In the genomic region with DNA sequence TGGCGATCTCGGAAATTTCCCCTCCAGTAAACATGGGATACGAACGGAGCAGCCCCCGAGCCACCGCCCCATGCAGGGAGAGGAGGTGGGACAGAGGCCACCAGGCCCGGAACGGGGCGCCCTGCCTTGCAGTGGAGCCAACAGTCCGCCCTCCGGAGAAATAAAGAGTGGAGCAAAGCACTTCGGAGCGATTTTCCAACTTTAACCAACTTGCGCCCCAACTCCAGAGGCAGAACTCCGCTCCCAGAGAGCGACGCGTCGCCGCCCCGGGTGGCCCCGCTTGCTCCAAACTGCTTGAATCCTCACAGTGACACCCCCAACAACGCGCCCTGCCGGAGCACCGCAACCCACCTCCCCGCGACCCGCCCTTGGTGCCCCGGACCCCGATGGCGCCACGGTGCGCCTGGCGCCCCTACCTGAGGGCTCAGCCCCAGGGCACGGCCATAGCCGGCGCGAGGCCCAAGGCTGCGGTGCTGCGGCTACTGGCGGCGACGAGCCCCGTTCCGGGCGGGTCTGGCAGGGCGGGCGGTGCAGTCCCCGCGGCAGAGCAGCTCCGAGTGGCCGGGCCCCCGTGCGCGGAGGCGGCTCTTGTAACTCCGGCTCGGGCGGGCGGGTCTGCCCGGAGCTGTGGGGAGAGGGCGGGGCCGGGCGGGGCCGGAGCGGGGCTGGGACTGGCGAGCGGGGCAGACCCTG, we compare ENCODE assay signal across 7 cellular contexts. TPM values are rescaled to one million over a fixed set of nuclear protein-coding genes. Genes with fewer than 3 reads are reported as not detected.
DNase-seq lines count a peak whose midpoint lies in the region; ATAC-seq and TF ChIP-seq lines count a peak whose summit lies in the region.

A gene with protein sequence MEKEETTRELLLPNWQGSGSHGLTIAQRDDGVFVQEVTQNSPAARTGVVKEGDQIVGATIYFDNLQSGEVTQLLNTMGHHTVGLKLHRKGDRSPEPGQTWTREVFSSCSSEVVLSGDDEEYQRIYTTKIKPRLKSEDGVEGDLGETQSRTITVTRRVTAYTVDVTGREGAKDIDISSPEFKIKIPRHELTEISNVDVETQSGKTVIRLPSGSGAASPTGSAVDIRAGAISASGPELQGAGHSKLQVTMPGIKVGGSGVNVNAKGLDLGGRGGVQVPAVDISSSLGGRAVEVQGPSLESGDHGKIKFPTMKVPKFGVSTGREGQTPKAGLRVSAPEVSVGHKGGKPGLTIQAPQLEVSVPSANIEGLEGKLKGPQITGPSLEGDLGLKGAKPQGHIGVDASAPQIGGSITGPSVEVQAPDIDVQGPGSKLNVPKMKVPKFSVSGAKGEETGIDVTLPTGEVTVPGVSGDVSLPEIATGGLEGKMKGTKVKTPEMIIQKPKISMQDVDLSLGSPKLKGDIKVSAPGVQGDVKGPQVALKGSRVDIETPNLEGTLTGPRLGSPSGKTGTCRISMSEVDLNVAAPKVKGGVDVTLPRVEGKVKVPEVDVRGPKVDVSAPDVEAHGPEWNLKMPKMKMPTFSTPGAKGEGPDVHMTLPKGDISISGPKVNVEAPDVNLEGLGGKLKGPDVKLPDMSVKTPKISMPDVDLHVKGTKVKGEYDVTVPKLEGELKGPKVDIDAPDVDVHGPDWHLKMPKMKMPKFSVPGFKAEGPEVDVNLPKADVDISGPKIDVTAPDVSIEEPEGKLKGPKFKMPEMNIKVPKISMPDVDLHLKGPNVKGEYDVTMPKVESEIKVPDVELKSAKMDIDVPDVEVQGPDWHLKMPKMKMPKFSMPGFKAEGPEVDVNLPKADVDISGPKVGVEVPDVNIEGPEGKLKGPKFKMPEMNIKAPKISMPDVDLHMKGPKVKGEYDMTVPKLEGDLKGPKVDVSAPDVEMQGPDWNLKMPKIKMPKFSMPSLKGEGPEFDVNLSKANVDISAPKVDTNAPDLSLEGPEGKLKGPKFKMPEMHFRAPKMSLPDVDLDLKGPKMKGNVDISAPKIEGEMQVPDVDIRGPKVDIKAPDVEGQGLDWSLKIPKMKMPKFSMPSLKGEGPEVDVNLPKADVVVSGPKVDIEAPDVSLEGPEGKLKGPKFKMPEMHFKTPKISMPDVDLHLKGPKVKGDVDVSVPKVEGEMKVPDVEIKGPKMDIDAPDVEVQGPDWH (N-terminal part only) (minus strand): TSS at position 563 of the 693 bp plus-strand sequence. CDS start 10,708 bp downstream, outside the sequence.

- H4K91ac ChIP-seq in mesenchymal stem cell (ENCODE audit: low read length) = peak within 1 kb of the TSS; percentile 95

- peak within 1 kb of the TSS; percentile 92 for H2BK15ac ChIP-seq in mesenchymal stem cell (ENCODE audit: low read depth, poor library complexity, severe bottlenecking)

- peak within 1 kb of the TSS; percentile 93 to 99 for H3K18ac ChIP-seq in mesenchymal stem cell (ENCODE audit: low read depth in 1 of 2, low read length in 2 of 2)

- peaks cover 35% of the 10 kb centered on the region for H3K36me3 Mint-ChIP-seq in activated CD4-positive, alpha-beta memory T cell treated with anti-CD3 and anti-CD28 coated beads, Interleukin-2, amount 10 ng/mL, durations not matched to agents 7 days and 5 days (ENCODE audit: low read depth)

- H3K9ac ChIP-seq in endocrine pancreas (ENCODE audit: control insufficient read depth, insufficient read depth, low read length) (peak within 1 kb of the TSS; percentile 39), mesenchymal stem cell (ENCODE audit: low read length) (peak within 1 kb of the TSS; percentile 98), subcutaneous abdominal adipose tissue (ENCODE audit: low read length in 5 of 5) (peak within 1 kb of the TSS; percentile 87 to 99 (median 99))

- H3K27ac ChIP-seq in mesenchymal stem cell (ENCODE audit: low read length, poor library complexity, severe bottlenecking) (peak within 1 kb of the TSS; percentile 96), subcutaneous abdominal adipose tissue (ENCODE audit: low read depth, low read length) (peak within 1 kb of the TSS; percentile 100)

- CTCF ChIA-PET in activated CD4-positive, alpha-beta memory T cell treated with anti-CD3 and anti-CD28 coated beads, Interleukin-2, amount 10 ng/mL, durations not matched to agents 7 days and 5 days (lab: Charles Lee) = interaction anchor here (0.9 to 6.3 kb wide), 5 partner anchors 10 to 152 kb away, joined by 3 to 268 read pairs (median 11); no protein-coding TSS in a partner anchor

- POLR2A ChIA-PET in activated CD4-positive, alpha-beta memory T cell treated with anti-CD3 and anti-CD28 coated beads, Interleukin-2, amount 10 ng/mL, durations not matched to agents 7 days and 5 days (lab: Charles Lee) = interaction anchor here (0.7 to 11.2 kb wide), 10 partner anchors 10 to 309 kb away, joined by 3 to 364 read pairs (median 5); partner anchors contain the start of genes C11orf98, CSKMT, EEF1G and LBHD1

- H3K23ac ChIP-seq in mesenchymal stem cell (ENCODE audit: low read length in 2 of 2) = peak within 1 kb of the TSS; percentile 82 to 99

- H2BK120ac ChIP-seq in mesenchymal stem cell (ENCODE audit: low read depth, low read length) = peak within 1 kb of the TSS; percentile 86

- H2BK5ac ChIP-seq in mesenchymal stem cell (ENCODE audit: low read depth, low read length, poor library complexity, severe bottlenecking) = peak within 1 kb of the TSS; percentile 78

- peak within 1 kb of the TSS; percentile 91 to 93 for H3K4ac ChIP-seq in mesenchymal stem cell (ENCODE audit: low read depth in 1 of 2, low read length in 2 of 2)

- H3K4me1 ChIP-seq in endocrine pancreas (ENCODE audit: control insufficient read depth, insufficient read depth, low read length) = no peaks in the 10 kb centered on the region
- H3K4me1 ChIP-seq in mesenchymal stem cell (ENCODE audit: control insufficient read depth, insufficient read depth, low read depth, low read length) = peaks cover 26% of the 10 kb centered on the region
- H3K4me1 ChIP-seq in subcutaneous abdominal adipose tissue (ENCODE audit: control insufficient read depth in 5 of 5, insufficient read depth in 5 of 5, low read length in 5 of 5) = peaks cover 10 to 83% (median 58%) of the 10 kb centered on the region in 5 donors

- DNase-seq in NB4 (ENCODE audit: low read depth) (peak; percentile 90), mesenchymal stem cell (peak; percentile 75), NCI-H1694 (lab: John Stamatoyannopoulos, UW) (no peak)
- peak; percentile 80 for DNase-seq in activated CD4-positive, alpha-beta memory T cell treated with anti-CD3 and anti-CD28 coated beads, Interleukin-2, amount 10 ng/mL, durations not matched to agents 7 days and 5 days

- H3K4me1 Mint-ChIP-seq in activated CD4-positive, alpha-beta memory T cell treated with anti-CD3 and anti-CD28 coated beads, Interleukin-2, amount 10 ng/mL, durations not matched to agents 7 days and 5 days = peaks cover 64% of the 10 kb centered on the region

- peak within 1 kb of the TSS; percentile 93 for H3K27ac Mint-ChIP-seq in activated CD4-positive, alpha-beta memory T cell treated with anti-CD3 and anti-CD28 coated beads, Interleukin-2, amount 10 ng/mL, durations not matched to agents 7 days and 5 days

- no peaks in the 10 kb centered on the region for H3K9me3 Mint-ChIP-seq in activated CD4-positive, alpha-beta memory T cell treated with anti-CD3 and anti-CD28 coated beads, Interleukin-2, amount 10 ng/mL, durations not matched to agents 7 days and 5 days

- H2AFZ ChIP-seq in mesenchymal stem cell (ENCODE audit: low read depth, low read length) = no peak within 1 kb of the TSS

- H3K4me2 ChIP-seq in mesenchymal stem cell (ENCODE audit: low read length, poor library complexity, severe bottlenecking) = peak within 1 kb of the TSS; percentile 71

- no peaks in the 10 kb centered on the region for H3K36me3 ChIP-seq in endocrine pancreas (ENCODE audit: control insufficient read depth, insufficient read depth, low read length)
- H3K36me3 ChIP-seq in mesenchymal stem cell (ENCODE audit: control insufficient read depth in 1 of 2, insufficient read depth in 2 of 2, low read depth in 1 of 2, low read length in 2 of 2) = peaks cover 11 to 35% of the 10 kb centered on the region in 2 experiments
- H3K36me3 ChIP-seq in subcutaneous abdominal adipose tissue (ENCODE audit: control insufficient read depth in 5 of 5, insufficient read depth in 5 of 5, low read length in 5 of 5) = peaks cover 0 to 4% (median 3%) of the 10 kb centered on the region in 5 donors

- H4K8ac ChIP-seq in mesenchymal stem cell (ENCODE audit: low read length) = peak within 1 kb of the TSS; percentile 88

- peak; percentile 65 for TF ChIP-seq POLR2A in NB4 (IDR thresholded peaks at IDR 0.05; ENCODE audit: extremely low read depth, insufficient read length)

- peaks cover 13% of the 10 kb centered on the region for H3K79me1 ChIP-seq in mesenchymal stem cell (replicated peaks; ENCODE audit: low read length, poor library complexity, severe bottlenecking)

- no peaks in the 10 kb centered on the region for H3K9me3 ChIP-seq in endocrine pancreas (ENCODE audit: control insufficient read depth, low read length)
- no peaks in the 10 kb centered on the region for H3K9me3 ChIP-seq in mesenchymal stem cell (ENCODE audit: control insufficient read depth, low read length)
- H3K9me3 ChIP-seq in subcutaneous abdominal adipose tissue (ENCODE audit: control insufficient read depth in 5 of 5, low read length in 5 of 5) = no peaks in the 10 kb centered on the region

- no peaks in the 10 kb centered on the region for H3K27me3 ChIP-seq in endocrine pancreas (ENCODE audit: control insufficient read depth, insufficient read depth, low read length)
- H3K27me3 ChIP-seq in mesenchymal stem cell (ENCODE audit: control insufficient read depth in 1 of 2, insufficient read depth in 1 of 2, low read length in 2 of 2) = no peaks in the 10 kb centered on the region
- no peaks in the 10 kb centered on the region for H3K27me3 ChIP-seq in subcutaneous abdominal adipose tissue (ENCODE audit: control insufficient read depth in 5 of 5, insufficient read depth in 4 of 5, low read length in 5 of 5)

- peaks cover 21% of the 10 kb centered on the region for H3K27me3 Mint-ChIP-seq in activated CD4-positive, alpha-beta memory T cell treated with anti-CD3 and anti-CD28 coated beads, Interleukin-2, amount 10 ng/mL, durations not matched to agents 7 days and 5 days

- peak within 1 kb of the TSS; percentile 79 to 89 for H2BK12ac ChIP-seq in mesenchymal stem cell (ENCODE audit: low read length in 2 of 2)

- no peak for TF ChIP-seq CTCF in NB4 (IDR thresholded peaks at IDR 0.05; ENCODE audit: low read depth, low read length)

- peak within 1 kb of the TSS; percentile 100 for H3K4me3 Mint-ChIP-seq in activated CD4-positive, alpha-beta memory T cell treated with anti-CD3 and anti-CD28 coated beads, Interleukin-2, amount 10 ng/mL, durations not matched to agents 7 days and 5 days

- H3K14ac ChIP-seq in mesenchymal stem cell (ENCODE audit: low read length in 2 of 2) = peak within 1 kb of the TSS; percentile 21 to 92

- peak; percentile 36 for ATAC-seq in GM18502 (IDR thresholded peaks at IDR 0.05; ENCODE audit: poor library complexity, unreplicated experiment)

- H3K4me3 ChIP-seq in NB4 (ENCODE audit: low read depth, low read length) = peak within 1 kb of the TSS; percentile 83
- no peak within 1 kb of the TSS for H3K4me3 ChIP-seq in endocrine pancreas (ENCODE audit: control insufficient read depth, insufficient read depth, low read length)
- peak within 1 kb of the TSS; percentile 96 to 98 for H3K4me3 ChIP-seq in mesenchymal stem cell (ENCODE audit: insufficient read depth in 1 of 2, low read depth in 1 of 2, low read length in 2 of 2)
- peak within 1 kb of the TSS; percentile 93 to 100 (median 97) for H3K4me3 ChIP-seq in subcutaneous abdominal adipose tissue (ENCODE audit: low read depth in 1 of 5, low read length in 5 of 5)

- H2AK5ac ChIP-seq in mesenchymal stem cell (ENCODE audit: low read length, severe bottlenecking) = peak within 1 kb of the TSS; percentile 64

- WGBS in mesenchymal stem cell = under 1% methylated on average over 53 of the region's 69 CpGs

RNA-seq across cellular contexts. Expression of the gene that starts here (rescaled TPM):
- 100 to 1,000 TPM; 323 to 360 TPM for total RNA-seq in activated CD4-positive, alpha-beta memory T cell treated with anti-CD3 and anti-CD28 coated beads, Interleukin-2, amount 10 ng/mL, durations not matched to agents 7 days and 5 days
- polyA plus RNA-seq in mesenchymal stem cell (2013, experiment 1 of 2) = 71.8 TPM
- 65.2 TPM for polyA plus RNA-seq in mesenchymal stem cell (2013, experiment 2 of 2)

Comparison
In these comparisons a context has a peak if more than half of its experiments do, and no peak if none do; other contexts are left out.
1. H3K9ac ChIP-seq: peak in every context shown above with its lines; median percentile 99 in subcutaneous abdominal adipose tissue; 98 in mesenchymal stem cell; 39 in endocrine pancreas.